27 cellular contexts compared by ENCODE assay signal in the genomic region with DNA sequence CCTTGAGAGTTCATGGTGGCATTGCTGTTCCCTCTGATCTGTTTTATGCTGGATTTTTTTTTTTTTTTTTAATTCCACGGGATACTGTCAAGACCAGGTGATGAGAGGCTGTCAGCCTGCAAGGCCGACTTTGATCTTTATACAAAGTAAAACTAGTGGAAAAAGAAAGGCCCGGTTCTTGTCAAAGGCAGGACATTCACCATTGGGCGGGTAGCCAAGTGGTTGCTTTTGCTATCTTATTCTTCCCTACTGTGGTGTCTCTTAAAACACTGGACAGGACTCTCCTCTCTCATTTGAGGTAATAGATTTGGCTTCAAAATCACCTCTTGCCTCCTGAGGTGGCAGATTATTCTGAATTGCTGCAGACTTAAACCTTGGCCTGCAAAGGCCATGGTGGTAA.
"Had no signal": no experiment of that assay in that cellular context is flagged by ENCODE, and none has a peak within 500 bp of the region (broad histone marks: within the 10 kb centered on the region; RNA-seq: fewer than 3 reads in every experiment).

No MANE protein-coding gene starts in this region.

- H3K27me3 Mint-ChIP-seq: activated B cell treated with CpG ODN at 0.5 μM for 24 hours; activated CD8-positive, alpha-beta T cell treated with anti-CD3 and anti-CD28 coated beads for 36 hours; activated naive CD8-positive, alpha-beta T cell; activated T-helper 17 cell treated with anti-CD3 and anti-CD28 coated beads, Interleukin-2, amount 50 U/mL, for 72 hours; T-cell had no signal

- H3K4me1 ChIP-seq: ascending aorta, colonic mucosa had no signal

- DNase-seq: activated B cell treated with CpG ODN at 0.5 μM for 24 hours; activated CD4-positive, alpha-beta T cell treated with anti-CD3 and anti-CD28 coated beads for 48 hours; activated CD4-positive, alpha-beta T cell treated with anti-CD3 and anti-CD28 coated beads, Interleukin-2, amount 50 U/mL, for 1 hour; activated CD4-positive, alpha-beta T cell treated with anti-CD3 and anti-CD28 coated beads, Interleukin-2, amount 50 U/mL, for 48 hours; activated CD8-positive, alpha-beta memory T cell treated with anti-CD3 and anti-CD28 coated beads for 24 hours; activated CD8-positive, alpha-beta T cell treated with anti-CD3 and anti-CD28 coated beads for 36 hours; activated effector memory CD4-positive, alpha-beta T cell treated with Interleukin-2 at 50 U/mL for 16 hours; activated gamma-delta T cell treated with Interleukin-2 at 50 U/mL for 16 hours; activated naive CD4-positive, alpha-beta T cell treated with anti-CD3 and anti-CD28 coated beads, Interleukin-2, amount 50 U/mL, for 16 hours; activated naive CD4-positive, alpha-beta T cell treated with Interleukin-2 at 50 U/mL for 16 hours; activated T-cell treated with anti-CD3 and anti-CD28 coated beads, Interleukin-2, amount 50 U/mL, for 4 hours; brain microvascular endothelial cell; central memory CD4-positive, alpha-beta T cell; cerebellar nuclear complex; colonic mucosa; effector CD8-positive, alpha-beta T cell; foreskin fibroblast; head of caudate nucleus; T-cell; T-helper 9 cell; WERI-Rb-1 had no signal

- H3K36me3 ChIP-seq: brain microvascular endothelial cell, colonic mucosa, WERI-Rb-1 had no signal

- H3K27ac Mint-ChIP-seq: activated B cell treated with CpG ODN at 0.5 μM for 24 hours; activated CD8-positive, alpha-beta T cell treated with anti-CD3 and anti-CD28 coated beads for 36 hours; activated naive CD8-positive, alpha-beta T cell; activated T-helper 17 cell treated with anti-CD3 and anti-CD28 coated beads, Interleukin-2, amount 50 U/mL, for 72 hours; T-cell; T-helper 1 cell treated with Interleukin-12 subunit alpha and Interleukin-12 subunit beta and Interleukin-4 antibody, amounts not matched to agents 30 μg/mL and 1 μg/mL, for 36 hours had no signal

- H3K4me3 ChIP-seq: ascending aorta, colonic mucosa had no signal

- H3K4me1 Mint-ChIP-seq: activated B cell treated with CpG ODN at 0.5 μM for 24 hours; activated T-helper 17 cell treated with anti-CD3 and anti-CD28 coated beads, Interleukin-2, amount 50 U/mL, for 72 hours had no signal

- ATAC-seq: activated CD4-positive, CD25-positive, alpha-beta regulatory T cell treated with anti-CD3 and anti-CD28 coated beads, Interleukin-2, amount 50 U/mL, for 24 hours; activated CD8-positive, alpha-beta T cell treated with anti-CD3 and anti-CD28 coated beads for 36 hours; activated T-cell treated with anti-CD3 and anti-CD28 coated beads, Interleukin-2, amount 50 U/mL, for 4 hours; activated T-helper 17 cell treated with anti-CD3 and anti-CD28 coated beads, Interleukin-2, amount 50 U/mL, for 72 hours; esophagus mucosa; T-cell had no signal

- H3K9me3 ChIP-seq: ascending aorta, colonic mucosa had no signal

- H3K4me3 Mint-ChIP-seq: activated B cell treated with CpG ODN at 0.5 μM for 24 hours; activated CD8-positive, alpha-beta T cell treated with anti-CD3 and anti-CD28 coated beads for 36 hours; activated naive CD8-positive, alpha-beta T cell; activated T-cell treated with anti-CD3 and anti-CD28 coated beads, Interleukin-2, amount 50 U/mL, for 4 hours; activated T-helper 17 cell treated with anti-CD3 and anti-CD28 coated beads, Interleukin-2, amount 50 U/mL, for 72 hours; T-cell; T-helper 1 cell treated with Interleukin-12 subunit alpha and Interleukin-12 subunit beta and Interleukin-4 antibody, amounts not matched to agents 30 μg/mL and 1 μg/mL, for 36 hours had no signal

- H3K9me3 Mint-ChIP-seq: activated B cell treated with CpG ODN at 0.5 μM for 24 hours; activated T-cell treated with anti-CD3 and anti-CD28 coated beads, Interleukin-2, amount 50 U/mL, for 4 hours; activated T-helper 17 cell treated with anti-CD3 and anti-CD28 coated beads, Interleukin-2, amount 50 U/mL, for 72 hours; T-cell; T-helper 1 cell treated with Interleukin-12 subunit alpha and Interleukin-12 subunit beta and Interleukin-4 antibody, amounts not matched to agents 30 μg/mL and 1 μg/mL, for 36 hours had no signal

- H3K27me3 ChIP-seq: ascending aorta, brain microvascular endothelial cell, colonic mucosa had no signal

- H3K27ac ChIP-seq: ascending aorta, brain microvascular endothelial cell, colonic mucosa, WERI-Rb-1 had no signal
